1 cellular context compared by ENCODE assay signal in genomic region chr11:100635194-100635593, GRCh38.
TF ChIP-seq lines count a peak whose summit lies in the region.

No MANE protein-coding gene starts in this region.

TF ChIP-seq in endothelial cell of umbilical vein, 7 proteins besides CTCF, POLR2A, EP300 and RAD21 (continued from another document):
- TF ChIP-seq MAX (IDR thresholded peaks at IDR 0.05; ENCODE audit: insufficient read depth, insufficient read length) = no peak
- TF ChIP-seq POLR2AphosphoS5 (IDR thresholded peaks at IDR 0.05; ENCODE audit: insufficient read depth, low read depth, low read length) = no peak
- no peak for TF ChIP-seq GATA2 (IDR thresholded peaks at IDR 0.05; ENCODE audit: insufficient read depth, insufficient read length, low read depth, low read length)
- no peak for TF ChIP-seq FOS (IDR thresholded peaks at IDR 0.05; ENCODE audit: borderline replicate concordance, insufficient read depth, low read length)
